In the genomic region with DNA sequence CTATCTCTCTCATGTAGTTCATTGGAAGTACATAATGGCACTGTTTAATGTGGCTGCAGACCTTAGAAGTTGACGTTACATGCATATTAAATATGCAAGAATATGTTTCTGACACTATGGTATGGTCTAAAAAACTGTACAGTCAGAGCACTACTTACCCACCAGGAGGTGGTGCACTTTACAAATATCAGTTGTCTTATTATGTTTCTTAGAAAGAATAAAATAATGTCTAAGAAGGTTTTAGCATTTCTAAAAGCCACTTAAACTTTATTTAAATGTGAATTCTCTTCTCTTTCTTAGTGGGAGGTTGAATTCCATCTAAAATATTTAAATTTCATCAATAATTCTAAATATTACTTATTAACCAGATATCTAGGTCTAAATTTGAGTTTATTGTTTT, we compare ENCODE assay signal across 9 cellular contexts. TPM values are rescaled to one million over a fixed set of nuclear protein-coding genes. Genes with fewer than 3 reads are reported as not detected.
A peak's percentile ranks its signal among the peaks of the same experiment; 100 is the strongest.
DNase-seq lines count a peak whose midpoint lies in the region; ATAC-seq and TF ChIP-seq lines count a peak whose summit lies in the region.
"Had no signal": no experiment of that assay in that cellular context is flagged by ENCODE, and none has a peak within 500 bp of the region (broad histone marks: within the 10 kb centered on the region; RNA-seq: fewer than 3 reads in every experiment).

No MANE protein-coding gene starts in this region.

- H3K36me3 ChIP-seq in A673 (ENCODE audit: insufficient read depth, low read length, poor library complexity, severe bottlenecking) = no peaks in the 10 kb centered on the region
- no peaks in the 10 kb centered on the region for H3K36me3 ChIP-seq in OCI-LY3 (replicated peaks; ENCODE audit: low read depth, low read length)

- POLR2A ChIA-PET in A673 (lab: Charles Lee; ENCODE audit: low non-redundant PET) = no interaction called here

- TF ChIP-seq CTCF in A673 (conservative IDR thresholded peaks at IDR 0.05; ENCODE audit: low read depth, low read length) = peak; percentile 72
- peak; percentile 40 for TF ChIP-seq CTCF in GM10266 (IDR thresholded peaks at IDR 0.05; ENCODE audit: control insufficient read depth, insufficient read depth, low read depth, missing control alignments)
- TF ChIP-seq CTCF in OCI-LY3 (IDR thresholded peaks at IDR 0.05; ENCODE audit: low read depth, low read length) = peak; percentile 70
- TF ChIP-seq CTCF in fibroblast of the aortic adventitia (IDR thresholded peaks at IDR 0.05; ENCODE audit: insufficient read depth, low read length) = peak; percentile 65

- H3K4me3 ChIP-seq in A673 (ENCODE audit: low read depth, low read length, poor library complexity, severe bottlenecking) (no peak overlapping the region), OCI-LY3 (ENCODE audit: low read length) (no peak overlapping the region), fibroblast of the aortic adventitia (ENCODE audit: low read depth, low read length) (no peak overlapping the region)

- CTCF ChIA-PET in A673 (lab: Charles Lee) = no interaction called here

- DNase-seq in A673 (ENCODE audit: low spot score) = peak; percentile 65
- no peak for DNase-seq in GM10266 (ENCODE audit: extremely low spot score)
- DNase-seq in fibroblast of the aortic adventitia (ENCODE audit: low read depth) = peak; percentile 72
- DNase-seq in activated CD4-positive, alpha-beta T cell treated with anti-CD3 and anti-CD28 coated beads for 1 hour = no peak
- DNase-seq in stimulated activated effector memory CD8-positive, alpha-beta T cell treated with anti-CD3 and anti-CD28 coated beads, Interleukin-12 subunit alpha, Interleukin-12 subunit beta, amount 100 ng/mL, for 72 hours (ENCODE audit: low spot score in 2 of 2) = no peak

- H3K4me2 ChIP-seq in OCI-LY3 (ENCODE audit: low read length) = no peak overlapping the region

- no peak for ATAC-seq in stimulated activated effector memory CD8-positive, alpha-beta T cell treated with anti-CD3 and anti-CD28 coated beads, Interleukin-12 subunit alpha, Interleukin-12 subunit beta, amount 100 ng/mL, for 72 hours
- ATAC-seq in GM19452 (IDR thresholded peaks at IDR 0.05; ENCODE audit: unreplicated experiment) = no peak
- no peak for ATAC-seq in HG03354 (IDR thresholded peaks at IDR 0.05; ENCODE audit: poor library complexity, severe bottlenecking, unreplicated experiment)

- H3K4me1 ChIP-seq in A673 (ENCODE audit: insufficient read depth, low read length, poor library complexity, severe bottlenecking) (peaks cover 3% of the 10 kb centered on the region), OCI-LY3 (ENCODE audit: low read length) (no peaks in the 10 kb centered on the region)

- H3K9ac ChIP-seq in OCI-LY3 (ENCODE audit: low read length) = no peak overlapping the region

- BruUV-seq in A673 (replicated peaks; lab: Mats Ljungman, UMichigan) = no TSS peak

- no peak overlapping the region for H3K27ac Mint-ChIP-seq in stimulated activated effector memory CD8-positive, alpha-beta T cell treated with anti-CD3 and anti-CD28 coated beads, Interleukin-12 subunit alpha, Interleukin-12 subunit beta, amount 100 ng/mL, for 72 hours
- H3K27ac Mint-ChIP-seq: dendritic cell treated with granulocyte-macrophage colony-stimulating factor and Interleukin-4, amounts not matched to agents 40 ng/mL and 50 ng/mL, for 4 days had no signal

- H3K9me3 ChIP-seq in A673 (ENCODE audit: low read depth, low read length, poor library complexity, severe bottlenecking) = no peaks in the 10 kb centered on the region
- H3K9me3 ChIP-seq in OCI-LY3 (ENCODE audit: insufficient read depth, low read length) = no peaks in the 10 kb centered on the region

- no peaks in the 10 kb centered on the region for H3K9me3 Mint-ChIP-seq in stimulated activated effector memory CD8-positive, alpha-beta T cell treated with anti-CD3 and anti-CD28 coated beads, Interleukin-12 subunit alpha, Interleukin-12 subunit beta, amount 100 ng/mL, for 72 hours
- H3K9me3 Mint-ChIP-seq: dendritic cell treated with granulocyte-macrophage colony-stimulating factor and Interleukin-4, amounts not matched to agents 40 ng/mL and 50 ng/mL, for 4 days had no signal

- no peaks in the 10 kb centered on the region for H3K79me2 ChIP-seq in OCI-LY3 (ENCODE audit: low read length)

- no peaks in the 10 kb centered on the region for H4K20me1 ChIP-seq in OCI-LY3 (ENCODE audit: insufficient read depth, low read length)

- H3K27me3 ChIP-seq in A673 (replicated peaks; ENCODE audit: insufficient read depth, low read depth, low read length, poor library complexity) (no peaks in the 10 kb centered on the region), OCI-LY3 (ENCODE audit: low read depth, low read length) (no peaks in the 10 kb centered on the region)

- peak overlapping the region; percentile 9; the same call in 1 of the 2 replicates for H2AFZ ChIP-seq in OCI-LY3 (ENCODE audit: low read depth, low read length)

- H3K4me1 Mint-ChIP-seq in stimulated activated effector memory CD8-positive, alpha-beta T cell treated with anti-CD3 and anti-CD28 coated beads, Interleukin-12 subunit alpha, Interleukin-12 subunit beta, amount 100 ng/mL, for 72 hours = peaks cover 18% of the 10 kb centered on the region

- H3K36me3 Mint-ChIP-seq in stimulated activated effector memory CD8-positive, alpha-beta T cell treated with anti-CD3 and anti-CD28 coated beads, Interleukin-12 subunit alpha, Interleukin-12 subunit beta, amount 100 ng/mL, for 72 hours = no peaks in the 10 kb centered on the region

- H3K4me3 Mint-ChIP-seq in stimulated activated effector memory CD8-positive, alpha-beta T cell treated with anti-CD3 and anti-CD28 coated beads, Interleukin-12 subunit alpha, Interleukin-12 subunit beta, amount 100 ng/mL, for 72 hours = no peak overlapping the region
- H3K4me3 Mint-ChIP-seq: dendritic cell treated with granulocyte-macrophage colony-stimulating factor and Interleukin-4, amounts not matched to agents 40 ng/mL and 50 ng/mL, for 4 days had no signal

- H3K27ac ChIP-seq in A673 (ENCODE audit: low read depth, low read length, poor library complexity, severe bottlenecking) (no peak overlapping the region), OCI-LY3 (ENCODE audit: low read length) (no peak overlapping the region)

- intact Hi-C loops in A673 (cut with micrococcal nuclease; ENCODE audit: unreplicated experiment) = loop anchor here (5.0 to 10.0 kb wide), 4 partner anchors 97 to 1394 kb away; no protein-coding TSS in a partner anchor

RNA-seq across cellular contexts. Expression of gene TMEFF2, which starts 4.3 kb away (rescaled TPM):
- total RNA-seq in A673 (2021) = 6.0 and 7.0 TPM in 2 replicates
- 4.7 and 9.4 TPM in 2 replicates for total RNA-seq in fibroblast of the aortic adventitia (ENCODE audit: low replicate concordance)

Comparison
In these comparisons a context has a peak if more than half of its experiments do, and no peak if none do; other contexts are left out.
1. DNase-seq: peak in A673 (single experiment) and fibroblast of the aortic adventitia (single experiment); none in GM10266 (single experiment), activated CD4-positive, alpha-beta T cell treated with anti-CD3 and anti-CD28 coated beads for 1 hour (single experiment) and stimulated activated effector memory CD8-positive, alpha-beta T cell treated with anti-CD3 and anti-CD28 coated beads, Interleukin-12 subunit alpha, Interleukin-12 subunit beta, amount 100 ng/mL, for 72 hours (0 of 2).
2. Peak in every context shown above with its lines, with median percentiles within 50 percentile points of each other: CTCF ChIP-seq.